Comparison of ENCODE assay signal across 8 cellular contexts in the genomic region with DNA sequence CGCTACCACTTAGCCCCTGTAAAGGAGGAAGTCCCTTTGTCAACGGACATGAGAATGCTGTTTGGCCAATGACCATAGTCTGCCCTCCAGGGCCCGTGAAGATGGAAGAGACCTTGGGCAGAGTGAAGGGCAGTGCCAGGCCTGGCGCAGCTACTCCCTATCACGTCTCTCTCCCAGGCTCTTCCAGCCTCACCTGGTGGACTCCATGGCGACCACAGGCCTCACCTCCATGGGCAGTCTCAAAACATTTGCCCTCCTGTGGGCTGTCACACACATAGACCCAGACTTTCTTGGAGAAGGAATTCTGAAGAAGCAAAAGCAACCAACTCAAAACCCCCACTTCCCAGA. TPM values are rescaled to one million over a fixed set of nuclear protein-coding genes. Genes with fewer than 3 reads are reported as not detected.
DNase-seq lines count a peak whose midpoint lies in the region; TF ChIP-seq lines count a peak whose summit lies in the region.
"Not testable (repeated sequence)": the region's sequence is repeated elsewhere in the genome, so short reads cannot be mapped to it uniquely, and the experiment has no call there.

No MANE protein-coding gene starts in this region.

- peaks cover 14 to 20% (median 17%) of the 10 kb centered on the region in 10 experiments; a peak in 19 of 20 replicates for H3K4me1 ChIP-seq in BLaER1 treated with 17β-estradiol and CSF1 and Interleukin-3, amounts not matched to agents 10 nM and 100 nM
- H3K4me1 ChIP-seq in Peyer's patch; endodermal cell (ENCODE audit: control insufficient read depth, insufficient read depth, low read length); iPS-20b (ENCODE audit: insufficient read depth, low read length): not testable (repeated sequence)

- not testable (repeated sequence) for H3K27me3 ChIP-seq in BLaER1 treated with 17β-estradiol and CSF1 and Interleukin-3, amounts not matched to agents 10 nM and 100 nM; Peyer's patch; endodermal cell (ENCODE audit: control insufficient read depth, insufficient read depth, low read length, poor library complexity, severe bottlenecking); iPS-20b (ENCODE audit: insufficient read depth, low read length); neural cell (ENCODE audit: insufficient read depth, low read depth, low read length)

- H3K9me2 ChIP-seq in neural cell (ENCODE audit: insufficient read depth, low read length) = not testable (repeated sequence)

- peak overlapping the region; percentile 74 for H3K27ac Mint-ChIP-seq in activated naive CD8-positive, alpha-beta T cell
- peak overlapping the region; percentile 39 for H3K27ac Mint-ChIP-seq in endodermal cell

- H3F3A ChIP-seq in neural cell (ENCODE audit: insufficient read depth, low read length, poor library complexity, severe bottlenecking) = not testable (repeated sequence)

- H3K36me3 Mint-ChIP-seq in activated naive CD8-positive, alpha-beta T cell = not testable (repeated sequence)
- H3K36me3 Mint-ChIP-seq in endodermal cell (ENCODE audit: low read depth) = peaks cover 21% of the 10 kb centered on the region

- peaks cover 0 to 18% (median 10%) of the 10 kb centered on the region in 11 experiments; a peak in 9 of 22 replicates for H3K36me3 ChIP-seq in BLaER1 treated with 17β-estradiol and CSF1 and Interleukin-3, amounts not matched to agents 10 nM and 100 nM
- H3K36me3 ChIP-seq in Peyer's patch = peaks cover 0 to 13% (median 0%) of the 10 kb centered on the region in 3 donors
- H3K36me3 ChIP-seq in endodermal cell (ENCODE audit: control insufficient read depth, insufficient read depth, low read length); iPS-20b (ENCODE audit: insufficient read depth, low read depth, low read length); neural cell (ENCODE audit: insufficient read depth, low read length): not testable (repeated sequence)

- H3K4me2 ChIP-seq in BLaER1 treated with 17β-estradiol and CSF1 and Interleukin-3, amounts not matched to agents 10 nM and 100 nM = peak overlapping the region; percentile 82 to 93 (median 88)
- H3K4me2 ChIP-seq in neural cell (ENCODE audit: low read length) = not testable (repeated sequence)

- H3K4me3 Mint-ChIP-seq in activated naive CD8-positive, alpha-beta T cell = peak overlapping the region; percentile 95
- H3K4me3 Mint-ChIP-seq in endodermal cell = peak overlapping the region; percentile 98

- TF ChIP-seq EP300 in neural cell (conservative IDR thresholded peaks at IDR 0.05; ENCODE audit: poor library complexity, severe bottlenecking) = not testable (repeated sequence)

- not testable (repeated sequence) for H3K79me2 ChIP-seq in neural cell (replicated peaks; ENCODE audit: insufficient read depth, low read length)

- TF ChIP-seq RAD21 in neural cell (conservative IDR thresholded peaks at IDR 0.05) = not testable (repeated sequence)

- H3K9me3 Mint-ChIP-seq in activated naive CD8-positive, alpha-beta T cell (ENCODE audit: low read depth) = not testable (repeated sequence)
- peaks cover 25% of the 10 kb centered on the region for H3K9me3 Mint-ChIP-seq in endodermal cell

- H3K4me3 ChIP-seq in BLaER1 treated with 17β-estradiol and CSF1 and Interleukin-3, amounts not matched to agents 10 nM and 100 nM = peak overlapping the region; percentile 69 to 90 (median 82)
- peak overlapping the region; percentile 84 for H3K4me3 ChIP-seq in HFF-Myc (replicated peaks; ENCODE audit: low read depth, low read length)
- peak overlapping the region; percentile 71 to 93 (median 84) for H3K4me3 ChIP-seq in Peyer's patch
- peak overlapping the region; percentile 91 for H3K4me3 ChIP-seq in endodermal cell (ENCODE audit: low read length)
- H3K4me3 ChIP-seq in iPS-20b (ENCODE audit: low read length) = peak overlapping the region; percentile 81
- H3K4me3 ChIP-seq in neural cell (ENCODE audit: low read length) = peak overlapping the region; percentile 83

- H3K9ac ChIP-seq in BLaER1 treated with 17β-estradiol and CSF1 and Interleukin-3, amounts not matched to agents 10 nM and 100 nM = peak overlapping the region; percentile 82 to 91 (median 86)
- peak overlapping the region; percentile 42 for H3K9ac ChIP-seq in endodermal cell (ENCODE audit: extremely low read depth, low read length, poor library complexity, severe bottlenecking)
- H3K9ac ChIP-seq in iPS-20b (ENCODE audit: low read depth, low read length) = peak overlapping the region; percentile 83; the same call in 1 of the 2 replicates
- peak overlapping the region; percentile 81 for H3K9ac ChIP-seq in neural cell (ENCODE audit: low read length)

- H3K9me3 ChIP-seq in BLaER1 treated with 17β-estradiol and CSF1 and Interleukin-3, amounts not matched to agents 10 nM and 100 nM (replicated peaks in 1 of 11) = peaks cover 25 to 39% (median 36%) of the 10 kb centered on the region in 11 experiments
- not testable (repeated sequence) for H3K9me3 ChIP-seq in Peyer's patch; iPS-20b (ENCODE audit: insufficient read depth, low read depth, low read length); neural cell (ENCODE audit: low read length)
- peaks cover 25% of the 10 kb centered on the region for H3K9me3 ChIP-seq in endodermal cell (ENCODE audit: control insufficient read depth, low read length)

- TF ChIP-seq POLR2A in Peyer's patch (IDR thresholded peaks at IDR 0.05) = not testable (repeated sequence)

- H3K4me1 Mint-ChIP-seq in activated naive CD8-positive, alpha-beta T cell (ENCODE audit: low read depth) = peaks cover 28% of the 10 kb centered on the region
- peaks cover 12% of the 10 kb centered on the region for H3K4me1 Mint-ChIP-seq in endodermal cell

- peak overlapping the region in 10 of 11 experiments; percentile 70 to 88 (median 84); a peak in 21 of 22 replicates for H3K27ac ChIP-seq in BLaER1 treated with 17β-estradiol and CSF1 and Interleukin-3, amounts not matched to agents 10 nM and 100 nM
- peak overlapping the region; percentile 74 to 93 (median 90) for H3K27ac ChIP-seq in Peyer's patch
- not testable (repeated sequence) for H3K27ac ChIP-seq in endodermal cell (ENCODE audit: low read depth, low read length); iPS-20b (ENCODE audit: low read length)
- peak overlapping the region; percentile 67 for H3K27ac ChIP-seq in neural cell (ENCODE audit: low read length)
- H3K27ac ChIP-seq in substantia nigra (ENCODE audit: low read depth, low read length, poor library complexity, severe bottlenecking) = peak overlapping the region; percentile 90

- 81 to 88% methylated on average over 5 to 6 of the region's 6 CpGs for WGBS in endodermal cell (ENCODE audit: insufficient coverage in 1 of 2, insufficient read length in 1 of 2), 2 experiments

- H2AFZ ChIP-seq in neural cell (ENCODE audit: low read depth, low read length) = peak overlapping the region; percentile 90

- H4K20me1 ChIP-seq in BLaER1 treated with 17β-estradiol and CSF1 and Interleukin-3, amounts not matched to agents 10 nM and 100 nM; neural cell (ENCODE audit: insufficient read depth): not testable (repeated sequence)

- not testable (repeated sequence) for DNase-seq in HFF-Myc (ENCODE audit: extremely low read depth, low read depth); endodermal cell
- DNase-seq in Peyer's patch = peak in 1 of 3 donors; percentile 52
- DNase-seq in substantia nigra (lab: John Stamatoyannopoulos, UW) = peak in 2 of 49 donors; percentile 26 to 37

- not testable (repeated sequence) for TF ChIP-seq CTCF in HFF-Myc (IDR thresholded peaks at IDR 0.05; ENCODE audit: low read depth, low read length, missing control alignments); Peyer's patch (IDR thresholded peaks at IDR 0.05); endodermal cell (conservative IDR thresholded peaks at IDR 0.05); neural cell (IDR thresholded peaks at IDR 0.05; ENCODE audit: poor library complexity, severe bottlenecking)

- H3K27me3 Mint-ChIP-seq in activated naive CD8-positive, alpha-beta T cell; endodermal cell (ENCODE audit: insufficient read depth): not testable (repeated sequence)

RNA-seq across cellular contexts. Expression of gene DHRS4, which starts 0.5 kb away (rescaled TPM):
- total RNA-seq in Peyer's patch (10 to 100 TPM; 52.8 to 77.9 (median 62.4) TPM), endodermal cell (10 to 100 TPM; 18.3 to 20.9 TPM)
- 13.4 TPM for polyA plus RNA-seq in endodermal cell (2013, experiment 1 of 2)
- polyA plus RNA-seq in endodermal cell (2013, experiment 2 of 2) = 11.0 TPM
- 7.7 and 7.8 TPM in 2 replicates for polyA plus RNA-seq in neural cell
- polyA minus RNA-seq in neural cell = 3.2 and 4.6 TPM in 2 replicates

RNA-seq across cellular contexts. Expression of gene DHRS4L2, which starts 35.6 kb away (rescaled TPM):
- 10 to 100 TPM; 23.1 to 36.1 (median 30.8) TPM for total RNA-seq in Peyer's patch
- 10 to 100 TPM; 16.7 to 17.3 TPM for total RNA-seq in endodermal cell
- polyA plus RNA-seq in endodermal cell (2013, experiment 1 of 2) = 12.6 TPM
- polyA plus RNA-seq in endodermal cell (2013, experiment 2 of 2) = 11.5 TPM
- 1.9 and 3.0 TPM in 2 replicates for polyA plus RNA-seq in neural cell
- polyA minus RNA-seq in neural cell = 0.69 TPM in 1 of 2 replicates, not detected in the other
